8 cellular contexts compared by ENCODE assay signal in the genomic region with DNA sequence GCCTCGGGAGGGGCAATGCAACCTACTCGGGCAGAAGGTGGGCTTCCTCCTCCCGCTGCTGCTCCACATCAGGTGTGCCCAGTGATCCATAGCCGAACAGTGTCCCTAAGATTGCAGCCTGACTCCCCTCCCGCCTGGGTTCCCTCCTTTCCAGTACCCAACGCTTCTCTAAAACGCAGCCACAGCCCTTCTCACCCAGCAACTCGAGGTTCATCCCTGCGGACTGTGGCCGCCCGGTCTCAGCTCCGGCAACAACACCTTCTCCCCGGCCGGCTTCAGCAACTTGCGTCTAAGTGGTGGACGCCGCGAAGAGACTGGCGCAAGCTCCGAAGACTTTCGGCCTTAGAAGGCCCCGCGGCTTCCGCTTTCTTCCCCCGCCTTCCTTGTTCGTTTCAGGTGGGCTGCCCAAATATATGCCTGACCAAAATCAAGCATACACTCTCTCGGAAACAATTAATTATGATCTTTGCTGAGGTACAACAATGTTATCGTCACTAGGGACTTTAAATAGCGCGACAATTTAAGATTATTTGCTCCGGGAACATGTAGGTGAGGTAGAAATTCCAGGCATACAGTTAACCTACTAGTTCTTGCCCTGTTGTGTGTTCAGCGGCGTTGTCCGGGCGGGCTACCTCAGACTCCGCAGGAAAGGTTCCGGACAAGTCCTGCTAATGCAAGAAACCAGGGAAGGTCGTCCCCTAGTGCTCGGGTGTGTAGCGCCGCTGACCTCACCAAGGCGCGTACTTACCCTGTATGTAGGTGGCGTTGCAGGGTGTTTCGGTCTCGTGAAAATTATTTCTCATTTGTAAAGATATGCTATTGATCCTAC. TPM values are rescaled to one million over a fixed set of nuclear protein-coding genes. Genes with fewer than 3 reads are reported as not detected.
DNase-seq lines count a peak whose midpoint lies in the region; ATAC-seq and TF ChIP-seq lines count a peak whose summit lies in the region.

A gene with protein sequence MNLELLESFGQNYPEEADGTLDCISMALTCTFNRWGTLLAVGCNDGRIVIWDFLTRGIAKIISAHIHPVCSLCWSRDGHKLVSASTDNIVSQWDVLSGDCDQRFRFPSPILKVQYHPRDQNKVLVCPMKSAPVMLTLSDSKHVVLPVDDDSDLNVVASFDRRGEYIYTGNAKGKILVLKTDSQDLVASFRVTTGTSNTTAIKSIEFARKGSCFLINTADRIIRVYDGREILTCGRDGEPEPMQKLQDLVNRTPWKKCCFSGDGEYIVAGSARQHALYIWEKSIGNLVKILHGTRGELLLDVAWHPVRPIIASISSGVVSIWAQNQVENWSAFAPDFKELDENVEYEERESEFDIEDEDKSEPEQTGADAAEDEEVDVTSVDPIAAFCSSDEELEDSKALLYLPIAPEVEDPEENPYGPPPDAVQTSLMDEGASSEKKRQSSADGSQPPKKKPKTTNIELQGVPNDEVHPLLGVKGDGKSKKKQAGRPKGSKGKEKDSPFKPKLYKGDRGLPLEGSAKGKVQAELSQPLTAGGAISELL (minus strand): TSS at position 319 of the 829 bp plus-strand sequence. CDS start 105 bp downstream, at position 214.

- DNase-seq in NCI-H1417 treated with DMSO at 0.1 percent for 48 hours (lab: John Stamatoyannopoulos, UW) (peak; percentile 96), T follicular helper cell (ENCODE audit: low read depth) (peak; percentile 89), heart left ventricle (peak; percentile 95 to 97 (median 96)), posterior cingulate gyrus (peak; percentile 91 to 99 (median 94)), upper lobe of right lung (peak; percentile 97)

- WGBS in adipose tissue, 3 donors = 0 to 1% (median 0%) methylated on average over 46 of the region's 46 CpGs
- WGBS in heart left ventricle, 4 donors = 0 to 1% (median 0%) methylated on average over 38 to 46 of the region's 46 CpGs

- H3K27me3 ChIP-seq in heart left ventricle (no peaks in the 10 kb centered on the region), upper lobe of right lung (no peaks in the 10 kb centered on the region)

- H3K36me3 ChIP-seq in heart left ventricle (peaks cover 0 to 26% (median 14%) of the 10 kb centered on the region in 9 donors), upper lobe of right lung (peaks cover 16% of the 10 kb centered on the region)

- H3K4me1 ChIP-seq in heart left ventricle (peaks cover 7 to 31% (median 26%) of the 10 kb centered on the region in 12 donors), upper lobe of right lung (peaks cover 25% of the 10 kb centered on the region)

- ATAC-seq in HG02763 (IDR thresholded peaks at IDR 0.05; ENCODE audit: unreplicated experiment) (peak; percentile 89), heart left ventricle (peak; percentile 99), upper lobe of right lung (peak; percentile 99)

- intact Hi-C loops in heart left ventricle (cut with DNase I) = loop anchor here in 6 of 10 donors (1.0 to 10.0 kb wide), 5 partner anchors 89 to 135 kb away; a partner anchor contains a TSS
- intact Hi-C loops in posterior cingulate gyrus (cut with DNase I) = loop anchor here (1.0 to 10.0 kb wide), 3 partner anchors 89 to 133 kb away; a partner anchor contains a TSS
- intact Hi-C loops in upper lobe of right lung (cut with DNase I) = no loop called here

- peak; percentile 81 for TF ChIP-seq CTCF in GM12873 (IDR thresholded peaks at IDR 0.05; ENCODE audit: insufficient read depth, low read depth, low read length, missing control alignments)
- TF ChIP-seq CTCF in heart left ventricle (IDR thresholded peaks at IDR 0.05) = peak; percentile 41 to 90 (median 61)
- TF ChIP-seq CTCF in upper lobe of right lung (IDR thresholded peaks at IDR 0.05) = peak; percentile 79

- TF ChIP-seq POLR2A in heart left ventricle (IDR thresholded peaks at IDR 0.05) = peak in 1 of 2 donors; percentile 48

- H3K27ac ChIP-seq in adipose tissue (ENCODE audit: low read depth, low read length) (peak within 1 kb of the TSS; percentile 15), heart left ventricle (peak within 1 kb of the TSS; percentile 89 to 98 (median 94)), upper lobe of right lung (peak within 1 kb of the TSS; percentile 94)

- H3K4me3 ChIP-seq in heart left ventricle (peak within 1 kb of the TSS; percentile 68 to 96 (median 81)), upper lobe of right lung (peak within 1 kb of the TSS; percentile 86)

- H3K9me3 ChIP-seq in heart left ventricle (no peaks in the 10 kb centered on the region), upper lobe of right lung (no peaks in the 10 kb centered on the region)

RNA-seq across cellular contexts. Expression of the gene that starts here (rescaled TPM):
- polyA plus RNA-seq in adipose tissue = 1 to 10 TPM; 4.2 to 6.0 (median 5.6) TPM
- total RNA-seq in heart left ventricle = 10 to 100 TPM in 5 of 9 donors, 1 to 10 TPM in 4; 8.4 to 12.1 (median 10.1) TPM
- polyA plus RNA-seq in heart left ventricle = 1 to 10 TPM; 3.8 to 8.2 TPM
- 16.6 TPM for total RNA-seq in upper lobe of right lung

Comparison
In these comparisons a context has a peak if more than half of its experiments do, and no peak if none do; other contexts are left out.
1. Peak in every context shown above with its lines: DNase-seq, ATAC-seq, H3K4me3 ChIP-seq and H3K27ac ChIP-seq.
2. H3K27ac ChIP-seq: peak in every context shown above with its lines; median percentile 94 in heart left ventricle; 94 in upper lobe of right lung; 15 in adipose tissue.